Comparison of ENCODE assay signal across 1 cellular context in the genomic region with DNA sequence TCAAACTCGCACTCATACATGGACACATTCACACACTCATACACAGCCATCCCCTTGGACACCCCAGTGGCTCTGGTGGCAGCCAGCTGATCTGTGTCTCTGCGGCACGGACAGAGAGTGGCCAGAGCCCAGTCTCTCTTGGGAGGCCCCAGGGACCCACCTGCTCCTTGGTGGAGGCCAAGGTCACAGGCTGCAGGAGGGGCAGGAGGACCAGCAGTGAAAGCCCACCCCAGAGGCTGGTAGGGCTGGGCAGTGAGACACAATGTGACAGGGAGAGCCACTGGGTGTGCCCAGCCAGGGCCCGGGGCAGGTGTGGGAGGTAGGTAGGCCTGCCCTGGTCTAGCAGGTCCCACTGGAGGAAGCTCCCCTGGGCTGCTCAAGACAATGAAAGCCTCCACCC.
TF ChIP-seq lines count a peak whose summit lies in the region.

No MANE protein-coding gene starts in this region.

TF ChIP-seq in H1, 55 proteins besides CTCF, POLR2A, EP300 and RAD21:
- TF ChIP-seq SIRT6 (IDR thresholded peaks at IDR 0.05; ENCODE audit: low read length) (no peak), ATF3 (IDR thresholded peaks at IDR 0.05; ENCODE audit: insufficient read depth, low read depth, low read length) (no peak), RBBP5 (IDR thresholded peaks at IDR 0.05; ENCODE audit: borderline replicate concordance, low read depth, low read length) (no peak), POLR2AphosphoS5 (IDR thresholded peaks at IDR 0.05; ENCODE audit: low read depth, low read length) (no peak), SUZ12 (IDR thresholded peaks at IDR 0.05; ENCODE audit: low read length) (no peak), CHD1 (IDR thresholded peaks at IDR 0.05; ENCODE audit: low read depth, low read length) (no peak), TCF12 (IDR thresholded peaks at IDR 0.05; ENCODE audit: low read depth, low read length) (no peak), RXRA (IDR thresholded peaks at IDR 0.05; ENCODE audit: insufficient read depth, low read depth, low read length) (no peak), GTF2F1 (IDR thresholded peaks at IDR 0.05; ENCODE audit: borderline replicate concordance, low read depth, low read length) (no peak), RNF2 (IDR thresholded peaks at IDR 0.05; ENCODE audit: borderline replicate concordance, low read depth, low read length, missing control alignments, poor library complexity, severe bottlenecking) (no peak), KDM5A (IDR thresholded peaks at IDR 0.05; ENCODE audit: low read length) (no peak), CHD2 (IDR thresholded peaks at IDR 0.05; ENCODE audit: low read length) (no peak)
- TF ChIP-seq, protein P1, sequence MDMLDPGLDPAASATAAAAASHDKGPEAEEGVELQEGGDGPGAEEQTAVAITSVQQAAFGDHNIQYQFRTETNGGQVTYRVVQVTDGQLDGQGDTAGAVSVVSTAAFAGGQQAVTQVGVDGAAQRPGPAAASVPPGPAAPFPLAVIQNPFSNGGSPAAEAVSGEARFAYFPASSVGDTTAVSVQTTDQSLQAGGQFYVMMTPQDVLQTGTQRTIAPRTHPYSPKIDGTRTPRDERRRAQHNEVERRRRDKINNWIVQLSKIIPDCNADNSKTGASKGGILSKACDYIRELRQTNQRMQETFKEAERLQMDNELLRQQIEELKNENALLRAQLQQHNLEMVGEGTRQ (IDR thresholded peaks at IDR 0.05; ENCODE audit: low read length), result no peak
